ENCODE assay signal across 8 cellular contexts in genomic region chr18:12946549-12947354, GRCh38. TPM values are rescaled to one million over a fixed set of nuclear protein-coding genes. Genes with fewer than 3 reads are reported as not detected.
DNase-seq lines count a peak whose midpoint lies in the region; ATAC-seq and TF ChIP-seq lines count a peak whose summit lies in the region.

No MANE protein-coding gene starts in this region.

- no peaks in the 10 kb centered on the region for H3K9me3 Mint-ChIP-seq in activated T-cell treated with anti-CD3 and anti-CD28 coated beads, Interleukin-2, amount 50 U/mL, for 24 hours
- H3K9me3 Mint-ChIP-seq in dendritic cell treated with granulocyte-macrophage colony-stimulating factor and Interleukin-4, amounts not matched to agents 40 ng/mL and 50 ng/mL, for 4 days = no peaks in the 10 kb centered on the region

- POLR2A ChIA-PET in RWPE1 (lab: Yijun Ruan, JAX; ENCODE audit: low non-redundant PET) = no interaction called here

- H3K27ac Mint-ChIP-seq in activated T-cell treated with anti-CD3 and anti-CD28 coated beads, Interleukin-2, amount 50 U/mL, for 24 hours = peak overlapping the region; percentile 99
- peak overlapping the region; percentile 96 for H3K27ac Mint-ChIP-seq in dendritic cell treated with granulocyte-macrophage colony-stimulating factor and Interleukin-4, amounts not matched to agents 40 ng/mL and 50 ng/mL, for 4 days

- H3K27me3 ChIP-seq in left lung (no peaks in the 10 kb centered on the region), stomach smooth muscle (ENCODE audit: control insufficient read depth in 1 of 2, insufficient read depth in 2 of 2, low read length in 2 of 2) (no peaks in the 10 kb centered on the region)

- H3K27me3 Mint-ChIP-seq in activated T-cell treated with anti-CD3 and anti-CD28 coated beads, Interleukin-2, amount 50 U/mL, for 24 hours = no peaks in the 10 kb centered on the region
- no peaks in the 10 kb centered on the region for H3K27me3 Mint-ChIP-seq in dendritic cell treated with granulocyte-macrophage colony-stimulating factor and Interleukin-4, amounts not matched to agents 40 ng/mL and 50 ng/mL, for 4 days

- H3K4me3 Mint-ChIP-seq in activated T-cell treated with anti-CD3 and anti-CD28 coated beads, Interleukin-2, amount 50 U/mL, for 24 hours = peak overlapping the region; percentile 92
- peak overlapping the region; percentile 97 for H3K4me3 Mint-ChIP-seq in dendritic cell treated with granulocyte-macrophage colony-stimulating factor and Interleukin-4, amounts not matched to agents 40 ng/mL and 50 ng/mL, for 4 days

- no peaks in the 10 kb centered on the region for H3K9me3 ChIP-seq in left lung
- H3K9me3 ChIP-seq in stomach smooth muscle (ENCODE audit: control insufficient read depth in 2 of 2, low read length in 2 of 2) = no peaks in the 10 kb centered on the region

- ATAC-seq in left lung = peak; percentile 1

- H3K4me3 ChIP-seq in left lung (peak overlapping the region; percentile 58 to 73), stomach smooth muscle (ENCODE audit: low read length in 2 of 2) (peak overlapping the region; percentile 78 to 87)

- peak overlapping the region; percentile 82 to 93 for H3K9ac ChIP-seq in stomach smooth muscle (ENCODE audit: low read length in 2 of 2)

- CTCF ChIA-PET in RWPE1 (lab: Yijun Ruan, JAX) = interaction anchor here (0.6 kb wide), 2 partner anchors 30 to 228 kb away, joined by 3 to 4 read pairs; no protein-coding TSS in a partner anchor

- peaks cover 46% of the 10 kb centered on the region for H3K4me1 Mint-ChIP-seq in activated T-cell treated with anti-CD3 and anti-CD28 coated beads, Interleukin-2, amount 50 U/mL, for 24 hours (ENCODE audit: low read depth)
- peaks cover 41% of the 10 kb centered on the region for H3K4me1 Mint-ChIP-seq in dendritic cell treated with granulocyte-macrophage colony-stimulating factor and Interleukin-4, amounts not matched to agents 40 ng/mL and 50 ng/mL, for 4 days (ENCODE audit: low read depth)

- intact Hi-C loops in dendritic cell treated with granulocyte-macrophage colony-stimulating factor and Interleukin-4, amounts not matched to agents 40 ng/mL and 50 ng/mL, for 4 days (cut with micrococcal nuclease) = loop anchor here (1.0 to 5.0 kb wide), 5 partner anchors 45 to 569 kb away; partner anchors contain the start of genes AFG3L2, CEP192, CEP76 and PTPN2
- intact Hi-C loops in left lung (cut with DNase I) = no loop called here

- H3K36me3 Mint-ChIP-seq in activated T-cell treated with anti-CD3 and anti-CD28 coated beads, Interleukin-2, amount 50 U/mL, for 24 hours (ENCODE audit: low read depth) = peaks cover 45% of the 10 kb centered on the region
- H3K36me3 Mint-ChIP-seq in dendritic cell treated with granulocyte-macrophage colony-stimulating factor and Interleukin-4, amounts not matched to agents 40 ng/mL and 50 ng/mL, for 4 days (ENCODE audit: low read depth) = peaks cover 25% of the 10 kb centered on the region

- H3K36me3 ChIP-seq in left lung = no peaks in the 10 kb centered on the region
- no peaks in the 10 kb centered on the region for H3K36me3 ChIP-seq in stomach smooth muscle (ENCODE audit: control insufficient read depth in 2 of 2, insufficient read depth in 2 of 2, low read length in 2 of 2)

- H3K27ac ChIP-seq in RWPE1 (peak overlapping the region; percentile 98), left lung (peak overlapping the region; percentile 92 to 96), stomach smooth muscle (ENCODE audit: low read length) (peak overlapping the region; percentile 95)

- no peak for DNase-seq in activated T-cell treated with anti-CD3 and anti-CD28 coated beads, Interleukin-2, amount 50 U/mL, for 24 hours
- no peak for DNase-seq in activated T-cell treated with anti-CD3 and anti-CD28 coated beads, Interleukin-2, amount 50 U/mL, for 1 hour
- peak; percentile 77 for DNase-seq in HS-5 (ENCODE audit: low read depth)
- DNase-seq in RWPE1 (ENCODE audit: low spot score) = peak; percentile 46
- DNase-seq in left lung = peak; percentile 58 to 81
- DNase-seq in germinal center (ENCODE audit: low spot score) = no peak

- H3K4me1 ChIP-seq in left lung = peaks cover 4 to 32% of the 10 kb centered on the region in 2 donors
- H3K4me1 ChIP-seq in stomach smooth muscle (ENCODE audit: control insufficient read depth, insufficient read depth, low read length) = peaks cover 18% of the 10 kb centered on the region

- TF ChIP-seq CTCF in RWPE1 (conservative IDR thresholded peaks at IDR 0.05; ENCODE audit: low read depth) (no peak), left lung (IDR thresholded peaks at IDR 0.05) (no peak)

RNA-seq across cellular contexts. Expression of gene SEH1L, which starts 1.1 kb away (rescaled TPM):
- total RNA-seq in left lung = 10 to 100 TPM; 28.3 to 49.9 TPM

RNA-seq across cellular contexts. Expression of gene CEP192, which starts 44.4 kb away (rescaled TPM):
- 10 to 100 TPM; 22.0 to 22.3 TPM for total RNA-seq in left lung

Comparison
In these comparisons a context has a peak if more than half of its experiments do, and no peak if none do; other contexts are left out.
1. DNase-seq: peak in HS-5 (single experiment), RWPE1 (single experiment) and left lung (2 of 2); none in activated T-cell treated with anti-CD3 and anti-CD28 coated beads, Interleukin-2, amount 50 U/mL, for 24 hours (single experiment), activated T-cell treated with anti-CD3 and anti-CD28 coated beads, Interleukin-2, amount 50 U/mL, for 1 hour (single experiment) and germinal center (single experiment).
2. Peak in every context shown above with its lines, with median percentiles within 50 percentile points of each other: H3K27ac ChIP-seq.